Comparison of ENCODE assay signal across 2 cellular contexts in genomic region chr22:35368386-35368785, GRCh38.
TF ChIP-seq lines count a peak whose summit lies in the region.

No MANE protein-coding gene starts in this region.

TF ChIP-seq in HCT116, 20 proteins besides CTCF, POLR2A, EP300 and RAD21:
- no peak for TF ChIP-seq TCF7L2 (IDR thresholded peaks at IDR 0.05; ENCODE audit: borderline replicate concordance, extremely low read depth, insufficient read depth, insufficient read length)
- TF ChIP-seq FOSL1 (IDR thresholded peaks at IDR 0.05; ENCODE audit: low read depth) = no peak
- TF ChIP-seq CEBPB (IDR thresholded peaks at IDR 0.05; ENCODE audit: low read depth) = no peak
- no peak for TF ChIP-seq SRF (IDR thresholded peaks at IDR 0.05; ENCODE audit: low read depth)
- no peak for TF ChIP-seq SP1 (IDR thresholded peaks at IDR 0.05; ENCODE audit: low read depth)
- no peak for TF ChIP-seq REST (IDR thresholded peaks at IDR 0.05; ENCODE audit: low read depth)
- no peak for TF ChIP-seq ELF1 (IDR thresholded peaks at IDR 0.05; ENCODE audit: borderline replicate concordance, low read depth)
- no peak for TF ChIP-seq CBX3 (IDR thresholded peaks at IDR 0.05; ENCODE audit: low read depth)
- TF ChIP-seq EZH2 (IDR thresholded peaks at IDR 0.05) = no peak
- no peak for TF ChIP-seq ZNF274 (IDR thresholded peaks at IDR 0.05; ENCODE audit: low read depth, low read length)
- TF ChIP-seq ZFX (IDR thresholded peaks at IDR 0.05) = no peak
- no peak for TF ChIP-seq YY1 (IDR thresholded peaks at IDR 0.05; ENCODE audit: extremely low read depth, insufficient replicate concordance, low read depth, low read length)
- TF ChIP-seq JUND (IDR thresholded peaks at IDR 0.05) = no peak
- TF ChIP-seq, protein P1, sequence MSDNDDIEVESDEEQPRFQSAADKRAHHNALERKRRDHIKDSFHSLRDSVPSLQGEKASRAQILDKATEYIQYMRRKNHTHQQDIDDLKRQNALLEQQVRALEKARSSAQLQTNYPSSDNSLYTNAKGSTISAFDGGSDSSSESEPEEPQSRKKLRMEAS (IDR thresholded peaks at IDR 0.05) = no peak
- TF ChIP-seq EGR1 (IDR thresholded peaks at IDR 0.05; ENCODE audit: low read depth) = no peak

TF ChIP-seq in HepG2, 621 proteins besides CTCF, POLR2A, EP300 and RAD21:
- TF ChIP-seq RFXANK (CRISPR knock-in tag; IDR thresholded peaks at IDR 0.05) = no peak
- TF ChIP-seq PAXIP1 (CRISPR knock-in tag; conservative IDR thresholded peaks at IDR 0.05) = no peak
- no peak for TF ChIP-seq ZBTB7B (CRISPR knock-in tag; IDR thresholded peaks at IDR 0.05)
- no peak for TF ChIP-seq CBX2 (IDR thresholded peaks at IDR 0.05; ENCODE audit: low read depth, low read length)
- TF ChIP-seq CBX2 (CRISPR knock-in tag; IDR thresholded peaks at IDR 0.05; ENCODE audit: low read depth) = no peak
- no peak for TF ChIP-seq ZNF234 (CRISPR knock-in tag; conservative IDR thresholded peaks at IDR 0.05)
- no peak for TF ChIP-seq ZNF24 (IDR thresholded peaks at IDR 0.05)
- no peak for TF ChIP-seq ZNF17 (CRISPR knock-in tag; IDR thresholded peaks at IDR 0.05)
- no peak for TF ChIP-seq KDM5B (CRISPR knock-in tag; IDR thresholded peaks at IDR 0.05; ENCODE audit: borderline replicate concordance)
- no peak for TF ChIP-seq ZNF564 (CRISPR knock-in tag; IDR thresholded peaks at IDR 0.05)
